In the genomic region with DNA sequence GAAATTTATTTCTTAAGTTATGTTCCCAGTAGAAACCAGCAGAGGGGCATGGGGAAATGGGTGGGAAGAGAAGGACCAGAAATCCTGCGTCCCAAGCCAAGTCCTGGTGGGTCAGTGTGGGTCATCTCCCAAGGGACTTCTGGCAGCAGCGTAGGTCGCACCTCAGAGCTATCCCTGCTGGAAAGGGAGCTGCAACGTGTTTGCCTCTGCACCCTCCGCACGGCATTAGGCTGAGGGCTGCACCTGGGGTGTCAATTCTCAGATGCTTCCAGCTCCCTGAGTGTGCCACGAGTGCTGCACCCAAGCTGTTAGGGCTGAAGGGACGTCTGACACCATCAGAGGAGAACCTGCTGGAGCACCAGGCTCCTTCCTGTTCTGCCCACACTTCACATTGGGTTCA, we compare ENCODE assay signal across 21 cellular contexts.
"Had no signal": no experiment of that assay in that cellular context is flagged by ENCODE, and none has a peak within 500 bp of the region (broad histone marks: within the 10 kb centered on the region; RNA-seq: fewer than 3 reads in every experiment).

No MANE protein-coding gene starts in this region.

- ATAC-seq: effector memory CD8-positive, alpha-beta T cell; left lobe of liver; naive thymus-derived CD8-positive, alpha-beta T cell; pancreas; sciatic nerve; stimulated activated memory B cell treated with anti-CD40 and anti-IgM and Interleukin-4, amounts not matched to agents 10 μg/mL and 1 μg/mL and 100 μg/mL, for 72 hours; stimulated activated naive CD8-positive, alpha-beta T cell treated with anti-CD3 and anti-CD28 coated beads, Interleukin-15, Interleukin-2, amounts not matched to agents 100 U/mL and 50 U/mL, for 24 hours had no signal

- H3K36me3 ChIP-seq: pancreas, prostate gland, right atrium auricular region, tibial artery, upper lobe of left lung, uterus had no signal

- H3K4me3 ChIP-seq: coronary artery, pancreas, prostate gland, right atrium auricular region, testis, tibial artery, upper lobe of left lung, uterus had no signal

- H3K4me1 ChIP-seq: pancreas, prostate gland, right atrium auricular region, testis, tibial artery, upper lobe of left lung, uterus had no signal

- DNase-seq: dermis blood vessel endothelial cell; effector memory CD8-positive, alpha-beta T cell; mammary epithelial cell; mesendoderm; naive thymus-derived CD8-positive, alpha-beta T cell; nephron progenitor cell; occipital lobe; stimulated activated CD4-positive, alpha-beta T cell treated with anti-CD3 and anti-CD28 coated beads, Interleukin-4, amount 100 ng/mL, for 4 hours; stimulated activated naive CD8-positive, alpha-beta T cell treated with anti-CD3 and anti-CD28 coated beads, Interleukin-15, Interleukin-2, amounts not matched to agents 100 U/mL and 50 U/mL, for 24 hours; substantia nigra; testis; uterus had no signal

- H3K27me3 ChIP-seq: pancreas, right atrium auricular region, testis, upper lobe of left lung, uterus had no signal

- H3K9me3 ChIP-seq: pancreas, prostate gland, right atrium auricular region, testis, tibial artery, upper lobe of left lung, uterus had no signal

- H3K27ac ChIP-seq: coronary artery, pancreas, prostate gland, right atrium auricular region, testis, tibial artery, upper lobe of left lung, uterus had no signal
